2 cellular contexts compared by ENCODE assay signal in the genomic region with DNA sequence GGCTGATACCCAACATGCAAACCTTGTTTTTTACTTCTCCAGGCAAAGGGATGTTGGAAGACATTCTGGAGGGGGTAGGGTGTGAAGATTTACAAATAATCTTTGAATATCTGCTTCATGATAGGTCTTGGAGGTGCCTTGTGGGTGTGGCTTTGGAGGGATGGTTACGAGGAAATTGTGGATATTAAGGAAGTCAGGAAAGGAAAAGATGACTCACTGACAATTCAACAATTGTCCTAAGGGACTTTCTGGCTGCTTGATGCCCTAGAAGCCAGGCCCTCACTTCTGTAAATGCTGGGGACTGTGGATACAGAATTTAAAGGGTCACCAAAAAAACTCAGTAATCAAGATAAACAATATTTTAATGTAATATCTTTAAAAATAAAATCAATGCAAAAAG.
A peak's percentile ranks its signal among the peaks of the same experiment; 100 is the strongest.
TF ChIP-seq lines count a peak whose summit lies in the region.

No MANE protein-coding gene starts in this region.

TF ChIP-seq in HCT116, 20 proteins besides CTCF, POLR2A, EP300 and RAD21 (continued from another document):
- TF ChIP-seq, protein P1, sequence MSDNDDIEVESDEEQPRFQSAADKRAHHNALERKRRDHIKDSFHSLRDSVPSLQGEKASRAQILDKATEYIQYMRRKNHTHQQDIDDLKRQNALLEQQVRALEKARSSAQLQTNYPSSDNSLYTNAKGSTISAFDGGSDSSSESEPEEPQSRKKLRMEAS (IDR thresholded peaks at IDR 0.05) = no peak
- TF ChIP-seq SIN3A (IDR thresholded peaks at IDR 0.05; ENCODE audit: low read depth) (no peak), SP1 (IDR thresholded peaks at IDR 0.05; ENCODE audit: low read depth) (no peak), CEBPB (IDR thresholded peaks at IDR 0.05; ENCODE audit: low read depth) (no peak), JUND (IDR thresholded peaks at IDR 0.05) (0 out of 2 replicates have a peak, but pooled peaks have one; percentile 8), CBX3 (IDR thresholded peaks at IDR 0.05; ENCODE audit: low read depth) (no peak)

TF ChIP-seq in SK-N-SH, 30 proteins besides CTCF, POLR2A, EP300 and RAD21 (continued from another document):
- TF ChIP-seq ELF1 (IDR thresholded peaks at IDR 0.05) (no peak), TAF1 (IDR thresholded peaks at IDR 0.05; ENCODE audit: borderline replicate concordance, low read depth, low read length) (no peak), SIN3A (IDR thresholded peaks at IDR 0.05; ENCODE audit: borderline replicate concordance, low read depth, low read length) (no peak), RXRA (IDR thresholded peaks at IDR 0.05; ENCODE audit: borderline replicate concordance, low read depth) (no peak), SMC3 (IDR thresholded peaks at IDR 0.05; ENCODE audit: low read depth, low read length) (no peak), FOXJ3 (CRISPR knock-in tag; IDR thresholded peaks at IDR 0.05) (no peak), CHD2 (IDR thresholded peaks at IDR 0.05; ENCODE audit: low read length, partially characterized antibody) (no peak), MXI1 (IDR thresholded peaks at IDR 0.05; ENCODE audit: low read depth, low read length) (no peak), RCOR1 (IDR thresholded peaks at IDR 0.05; ENCODE audit: low read length) (no peak)
- TF ChIP-seq, protein P1 (IDR thresholded peaks at IDR 0.05; ENCODE audit: low read depth) = no peak
- TF ChIP-seq, protein P2, sequence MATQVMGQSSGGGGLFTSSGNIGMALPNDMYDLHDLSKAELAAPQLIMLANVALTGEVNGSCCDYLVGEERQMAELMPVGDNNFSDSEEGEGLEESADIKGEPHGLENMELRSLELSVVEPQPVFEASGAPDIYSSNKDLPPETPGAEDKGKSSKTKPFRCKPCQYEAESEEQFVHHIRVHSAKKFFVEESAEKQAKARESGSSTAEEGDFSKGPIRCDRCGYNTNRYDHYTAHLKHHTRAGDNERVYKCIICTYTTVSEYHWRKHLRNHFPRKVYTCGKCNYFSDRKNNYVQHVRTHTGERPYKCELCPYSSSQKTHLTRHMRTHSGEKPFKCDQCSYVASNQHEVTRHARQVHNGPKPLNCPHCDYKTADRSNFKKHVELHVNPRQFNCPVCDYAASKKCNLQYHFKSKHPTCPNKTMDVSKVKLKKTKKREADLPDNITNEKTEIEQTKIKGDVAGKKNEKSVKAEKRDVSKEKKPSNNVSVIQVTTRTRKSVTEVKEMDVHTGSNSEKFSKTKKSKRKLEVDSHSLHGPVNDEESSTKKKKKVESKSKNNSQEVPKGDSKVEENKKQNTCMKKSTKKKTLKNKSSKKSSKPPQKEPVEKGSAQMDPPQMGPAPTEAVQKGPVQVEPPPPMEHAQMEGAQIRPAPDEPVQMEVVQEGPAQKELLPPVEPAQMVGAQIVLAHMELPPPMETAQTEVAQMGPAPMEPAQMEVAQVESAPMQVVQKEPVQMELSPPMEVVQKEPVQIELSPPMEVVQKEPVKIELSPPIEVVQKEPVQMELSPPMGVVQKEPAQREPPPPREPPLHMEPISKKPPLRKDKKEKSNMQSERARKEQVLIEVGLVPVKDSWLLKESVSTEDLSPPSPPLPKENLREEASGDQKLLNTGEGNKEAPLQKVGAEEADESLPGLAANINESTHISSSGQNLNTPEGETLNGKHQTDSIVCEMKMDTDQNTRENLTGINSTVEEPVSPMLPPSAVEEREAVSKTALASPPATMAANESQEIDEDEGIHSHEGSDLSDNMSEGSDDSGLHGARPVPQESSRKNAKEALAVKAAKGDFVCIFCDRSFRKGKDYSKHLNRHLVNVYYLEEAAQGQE (IDR thresholded peaks at IDR 0.05; ENCODE audit: low read depth, low read length) = no peak
TF ChIP-seq in SK-N-SH: peak in this region for 0.
